26 cellular contexts compared by ENCODE assay signal in genomic region chr14:99148861-99149610, GRCh38.
"Had no signal": no experiment of that assay in that cellular context is flagged by ENCODE, and none has a peak within 500 bp of the region (broad histone marks: within the 10 kb centered on the region; RNA-seq: fewer than 3 reads in every experiment).

No MANE protein-coding gene starts in this region.

- H3K4me3 Mint-ChIP-seq: activated naive CD8-positive, alpha-beta T cell; central memory CD8-positive, alpha-beta T cell; nephron; stimulated activated naive B cell treated with anti-CD40 and anti-IgM and Interleukin-4, amounts not matched to agents 10 μg/mL and 1 μg/mL and 100 μg/mL, for 72 hours; T-cell had no signal

- H3K79me2 ChIP-seq: hepatocyte, parathyroid adenoma had no signal

- ATAC-seq: activated CD4-positive, CD25-positive, alpha-beta regulatory T cell treated with anti-CD3 and anti-CD28 coated beads, Interleukin-2, amount 50 U/mL, for 24 hours; gastroesophageal sphincter; left colon; stimulated activated naive B cell treated with anti-CD40 and anti-IgM and Interleukin-4, amounts not matched to agents 10 μg/mL and 1 μg/mL and 100 μg/mL, for 72 hours; T-cell had no signal

- H3K4me2 ChIP-seq: hepatocyte had no signal

- DNase-seq: activated CD4-positive, alpha-beta T cell treated with anti-CD3 and anti-CD28 coated beads for 48 hours; activated CD4-positive, alpha-beta T cell treated with anti-CD3 and anti-CD28 coated beads, Interleukin-2, amount 50 U/mL, for 48 hours; activated naive CD4-positive, alpha-beta T cell treated with Interleukin-2 at 50 U/mL for 16 hours; activated T-cell treated with anti-CD3 and anti-CD28 coated beads, Interleukin-2, amount 50 U/mL, for 48 hours; anterior cingulate cortex; effector memory CD4-positive, alpha-beta T cell; kidney; left colon; stimulated activated CD4-positive, alpha-beta T cell treated with anti-CD3 and anti-CD28 coated beads, Interleukin-15, amount 100 ng/mL, for 24 hours; stimulated activated CD4-positive, alpha-beta T cell treated with anti-CD3 and anti-CD28 coated beads, Interleukin-2, amount 100 ng/mL, for 24 hours; stimulated activated naive B cell treated with anti-CD40 and anti-IgM and Interleukin-4, amounts not matched to agents 10 μg/mL and 1 μg/mL and 100 μg/mL, for 72 hours; T-cell; WERI-Rb-1 had no signal

- FAIRE-seq: bronchial epithelial cell, colon, kidney had no signal

- H3K27me3 ChIP-seq: hepatocyte, right atrium auricular region had no signal

- H3K27me3 Mint-ChIP-seq: activated naive CD8-positive, alpha-beta T cell; central memory CD8-positive, alpha-beta T cell; T-cell had no signal

- H3K9me3 ChIP-seq: gastroesophageal sphincter, right atrium auricular region, suprapubic skin, tibial artery had no signal

- H3K36me3 ChIP-seq: gastroesophageal sphincter, right atrium auricular region, suprapubic skin, tibial artery, WERI-Rb-1 had no signal

- H3K9me3 Mint-ChIP-seq: activated T-helper 2 cell treated with anti-CD3 and anti-CD28 coated beads, Interferon-gamma antibody, Interleukin-2, Interleukin-4, amounts not matched to agents 10 μg/mL and 5 μg/mL and 100 μg/mL, durations not matched to agents 14 hours and 24 hours and 36 hours; central memory CD8-positive, alpha-beta T cell; nephron; stimulated activated naive B cell treated with anti-CD40 and anti-IgM and Interleukin-4, amounts not matched to agents 10 μg/mL and 1 μg/mL and 100 μg/mL, for 72 hours; T-cell had no signal

- H2AFZ ChIP-seq: hepatocyte, parathyroid adenoma had no signal

- H3K27ac Mint-ChIP-seq: activated naive CD8-positive, alpha-beta T cell; activated T-helper 2 cell treated with anti-CD3 and anti-CD28 coated beads, Interferon-gamma antibody, Interleukin-2, Interleukin-4, amounts not matched to agents 10 μg/mL and 5 μg/mL and 100 μg/mL, durations not matched to agents 14 hours and 24 hours and 36 hours; nephron; stimulated activated naive B cell treated with anti-CD40 and anti-IgM and Interleukin-4, amounts not matched to agents 10 μg/mL and 1 μg/mL and 100 μg/mL, for 72 hours; T-cell had no signal

- H3K4me3 ChIP-seq: gastroesophageal sphincter, hepatocyte, right atrium auricular region, suprapubic skin, tibial artery had no signal

- H3K4me1 Mint-ChIP-seq: nephron; stimulated activated naive B cell treated with anti-CD40 and anti-IgM and Interleukin-4, amounts not matched to agents 10 μg/mL and 1 μg/mL and 100 μg/mL, for 72 hours had no signal

- H3K9ac ChIP-seq: parathyroid adenoma had no signal

- H3K27ac ChIP-seq: gastroesophageal sphincter, hepatocyte, parathyroid adenoma, right atrium auricular region, suprapubic skin, tibial artery, WERI-Rb-1 had no signal

- H3K4me1 ChIP-seq: gastroesophageal sphincter, parathyroid adenoma, right atrium auricular region, suprapubic skin, tibial artery had no signal

- H3K36me3 Mint-ChIP-seq: activated naive CD8-positive, alpha-beta T cell; stimulated activated naive B cell treated with anti-CD40 and anti-IgM and Interleukin-4, amounts not matched to agents 10 μg/mL and 1 μg/mL and 100 μg/mL, for 72 hours; T-cell had no signal
